ENCODE assay signal across 8 cellular contexts in the genomic region with DNA sequence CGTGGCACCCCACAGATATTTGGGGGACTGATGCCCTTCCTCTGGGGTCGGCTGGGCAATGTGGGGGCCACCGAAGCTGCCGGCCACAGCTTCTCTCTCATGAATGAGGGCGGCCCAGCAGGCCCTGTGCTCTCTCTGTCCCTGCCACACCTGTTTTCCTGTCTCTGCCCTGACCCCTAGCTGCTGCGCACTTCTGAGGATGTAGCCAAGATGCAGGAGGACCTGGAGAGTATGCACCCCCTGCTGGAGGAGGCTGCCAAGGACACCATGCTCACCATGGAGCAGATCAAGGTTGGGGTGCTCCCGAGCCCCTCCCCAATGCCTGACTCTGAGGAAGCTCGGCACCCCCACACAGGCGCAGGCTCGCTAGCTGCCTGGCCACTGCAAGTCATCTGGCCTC. TPM values are rescaled to one million over a fixed set of nuclear protein-coding genes. Genes with fewer than 3 reads are reported as not detected.
A peak's percentile ranks its signal among the peaks of the same experiment; 100 is the strongest.
DNase-seq lines count a peak whose midpoint lies in the region; ATAC-seq, FAIRE-seq and TF ChIP-seq lines count a peak whose summit lies in the region.

No MANE protein-coding gene starts in this region.

- SMC1A ChIA-PET in GM12878 (lab: Charles Lee; ENCODE audit: uncharacterized antibody, unreplicated experiment), result interaction anchor here (0.6 to 2.1 kb wide), 7 partner anchors 12 to 166 kb away, joined by 3 to 8 read pairs (median 4); no protein-coding TSS in a partner anchor

- POLR2A ChIA-PET in GM12878 (lab: Charles Lee), result no interaction called here

- no peak overlapping the region for H3K4me2 ChIP-seq in GM12878 (ENCODE audit: control insufficient read depth, insufficient read depth)

- H3K4me1 ChIP-seq in GM12878 (ENCODE audit: control insufficient read depth, insufficient read depth, low read length) (no peaks in the 10 kb centered on the region; the same call in 1 of the 2 replicates), gastrocnemius medialis (no peaks in the 10 kb centered on the region)

- peak overlapping the region; percentile 69 for H3K27ac Mint-ChIP-seq in progenitor cell of endocrine pancreas

- FAIRE-seq in GM12878 (lab: Jason Lieb, UNC), result no peak

- RAD21 ChIA-PET in GM12878 (lab: Charles Lee; ENCODE audit: unreplicated experiment), result interaction anchor here (0.8 to 1.6 kb wide), 5 partner anchors 44 to 164 kb away, joined by 3 to 8 read pairs (median 5); no protein-coding TSS in a partner anchor

- BruUV-seq in GM12878 (replicated peaks; lab: Mats Ljungman, UMichigan), result no TSS peak

- no peaks in the 10 kb centered on the region for H4K20me1 ChIP-seq in GM12878 (ENCODE audit: control insufficient read depth, insufficient read depth)

- intact Hi-C loops in GM12878 (cut with micrococcal nuclease; ENCODE audit: unreplicated experiment) (loop anchor here (1.0 kb wide), 2 partner anchors 94 to 165 kb away; no protein-coding TSS in a partner anchor), left ventricle myocardium superior (cut with micrococcal nuclease) (no loop called here), gastrocnemius medialis (cut with DNase I; ENCODE audit: low total_unique reads) (no loop called here)

- in situ Hi-C loops in GM12878 (cut with MboI) (no loop called here), gastrocnemius medialis (cut with MboI; ENCODE audit: low sequenced_read_pairs in 4 of 4) (no loop called here)

- 44% methylated on average over 10 of the region's 10 CpGs for WGBS in GM12878 (ENCODE audit: insufficient coverage, insufficient replicate concordance, low lambda C conversion rate, missing lambda C conversion rate)

- H3K27me3 Mint-ChIP-seq in activated T-cell treated with anti-CD3 and anti-CD28 coated beads, Interleukin-2, amount 50 U/mL, for 4 hours (ENCODE audit: low read depth), result no peaks in the 10 kb centered on the region
- peaks cover 3% of the 10 kb centered on the region for H3K27me3 Mint-ChIP-seq in progenitor cell of endocrine pancreas

- H3K4me3 Mint-ChIP-seq in activated T-cell treated with anti-CD3 and anti-CD28 coated beads, Interleukin-2, amount 50 U/mL, for 4 hours, result no peak overlapping the region
- no peak overlapping the region for H3K4me3 Mint-ChIP-seq in progenitor cell of endocrine pancreas (ENCODE audit: low read depth)

- H3K9ac ChIP-seq in GM12878 (ENCODE audit: control insufficient read depth, insufficient read depth, low read length), result no peak overlapping the region

- TF ChIP-seq EP300 in GM12878 (IDR thresholded peaks at IDR 0.05; ENCODE audit: borderline replicate concordance in 1 of 2, control insufficient read depth in 1 of 2, low read depth in 2 of 2, low read length in 2 of 2), result no peak

- H3K9me3 ChIP-seq in GM12878 (replicated peaks; ENCODE audit: control insufficient read depth, insufficient read depth, low read length) (no peaks in the 10 kb centered on the region), gastrocnemius medialis (no peaks in the 10 kb centered on the region)

- no peak overlapping the region for H2AFZ ChIP-seq in GM12878 (ENCODE audit: control insufficient read depth, low read depth, low read length)

- DNase-seq in activated T-cell treated with anti-CD3 and anti-CD28 coated beads, Interleukin-2, amount 50 U/mL, for 48 hours, result peak; percentile 41 to 54
- no peak for DNase-seq in activated T-cell treated with anti-CD3 and anti-CD28 coated beads, Interleukin-2, amount 50 U/mL, for 4 hours
- DNase-seq in NAMALWA (ENCODE audit: low spot score) (peak; percentile 58), GM12878 (ENCODE audit: low read depth, low spot score) (no peak), progenitor cell of endocrine pancreas (ENCODE audit: low spot score, unreplicated experiment) (peak; percentile 42), left ventricle myocardium superior (no peak), gastrocnemius medialis (no peak)

- H3K79me2 ChIP-seq in GM12878 (ENCODE audit: control insufficient read depth, insufficient read depth, low read length), result no peaks in the 10 kb centered on the region

- TF ChIP-seq CTCF in GM12878 (IDR thresholded peaks at IDR 0.05 in 2 of 3, conservative IDR thresholded peaks at IDR 0.05 in 1 of 3; ENCODE audit: control insufficient read depth in 2 of 3, extremely low read depth in 1 of 3, insufficient read depth in 1 of 3, low read depth in 3 of 3, low read length in 3 of 3), result peak; percentile 59 to 73 (median 72)
- TF ChIP-seq CTCF in progenitor cell of endocrine pancreas (IDR thresholded peaks at IDR 0.05; ENCODE audit: unreplicated experiment), result peak; percentile 70
- peak in 1 of 5 experiments; percentile 19 for TF ChIP-seq CTCF in gastrocnemius medialis (IDR thresholded peaks at IDR 0.05 in 4 of 5, conservative IDR thresholded peaks at IDR 0.05 in 1 of 5)

- H3K36me3 ChIP-seq in GM12878 (ENCODE audit: control insufficient read depth in 2 of 2, insufficient read depth in 2 of 2, low read length in 1 of 2) (no peaks in the 10 kb centered on the region), gastrocnemius medialis (peaks cover 0 to 4% of the 10 kb centered on the region in 2 donors)

- peaks cover 8% of the 10 kb centered on the region for H3K36me3 Mint-ChIP-seq in activated T-cell treated with anti-CD3 and anti-CD28 coated beads, Interleukin-2, amount 50 U/mL, for 4 hours (ENCODE audit: insufficient read depth)
- peaks cover 1% of the 10 kb centered on the region for H3K36me3 Mint-ChIP-seq in progenitor cell of endocrine pancreas (ENCODE audit: insufficient read depth)

- H3K9me3 Mint-ChIP-seq in activated T-cell treated with anti-CD3 and anti-CD28 coated beads, Interleukin-2, amount 50 U/mL, for 4 hours, result no peaks in the 10 kb centered on the region
- H3K9me3 Mint-ChIP-seq in progenitor cell of endocrine pancreas (ENCODE audit: low read depth), result no peaks in the 10 kb centered on the region

- TF ChIP-seq POLR2A in GM12878 (IDR thresholded peaks at IDR 0.05; ENCODE audit: low read depth, low read length), result no peak
- no peak for TF ChIP-seq POLR2A in gastrocnemius medialis (IDR thresholded peaks at IDR 0.05)

- CTCF ChIA-PET in GM12878 (lab: Yijun Ruan, JAX), result interaction anchor here (0.7 to 2.8 kb wide), 16 partner anchors 10 to 180 kb away, joined by 3 to 21 read pairs (median 6); a partner anchor contains a TSS

- H3K27ac ChIP-seq in GM12878 (ENCODE audit: control insufficient read depth, insufficient read depth) (no peak overlapping the region), gastrocnemius medialis (no peak overlapping the region)

- H3K4me3 ChIP-seq in GM12878, result no peak overlapping the region
- H3K4me3 ChIP-seq in gastrocnemius medialis, result no peak overlapping the region

- H3K27me3 ChIP-seq in GM12878 (replicated peaks in 1 of 2; ENCODE audit: control insufficient read depth in 2 of 2, insufficient read depth in 2 of 2, low read length in 1 of 2) (no peaks in the 10 kb centered on the region), gastrocnemius medialis (no peaks in the 10 kb centered on the region)

- no peak for ATAC-seq in activated T-cell treated with anti-CD3 and anti-CD28 coated beads, Interleukin-2, amount 50 U/mL, for 4 hours
- ATAC-seq in GM12878 (peak; percentile 90), left ventricle myocardium superior (no peak), gastrocnemius medialis (no peak), HG02798 (IDR thresholded peaks at IDR 0.05; ENCODE audit: poor library complexity, unreplicated experiment) (no peak)

- peak; percentile 55 for TF ChIP-seq RAD21 in GM12878 (IDR thresholded peaks at IDR 0.05; ENCODE audit: insufficient read depth, low read depth, low read length)

- no peaks in the 10 kb centered on the region for H3K4me1 Mint-ChIP-seq in activated T-cell treated with anti-CD3 and anti-CD28 coated beads, Interleukin-2, amount 50 U/mL, for 4 hours (ENCODE audit: low read depth)
- H3K4me1 Mint-ChIP-seq in progenitor cell of endocrine pancreas (ENCODE audit: low read depth), result peaks cover 3% of the 10 kb centered on the region

RNA-seq across cellular contexts. Expression of a gene that starts 24.7 kb away (rescaled TPM):
- 100 to 1,000 TPM; 117 to 130 (median 127) TPM for total RNA-seq in activated T-cell treated with anti-CD3 and anti-CD28 coated beads, Interleukin-2, amount 50 U/mL, for 4 hours
- 45.9 and 52.4 TPM in 2 replicates for total RNA-seq in GM12878 (2013; cell fraction: nucleolus; rRNA removed)
- total RNA-seq in GM12878 (2014; rRNA removed) (75.0 and 84.7 TPM in 2 replicates), GM12878 (2014; rRNA removed; fragmentation: Illumina TruSeq; extraction: Trizol) (34.3 and 36.4 TPM in 2 replicates), GM12878 (2021) (81.9 and 90.4 TPM in 2 replicates), progenitor cell of endocrine pancreas (89.8 and 107 TPM in 2 replicates), left ventricle myocardium superior (57.9 TPM), gastrocnemius medialis (10 to 100 TPM; 69.8 to 88.2 (median 76.5) TPM)
- 37.8 TPM for polyA plus RNA-seq in GM12878 (2011; ENCODE audit: low read depth)
- polyA plus RNA-seq in GM12878 (2011; rRNA removed) (49.5 and 63.7 TPM in 2 replicates), GM12878 (2014; fragmentation: Illumina TruSeq; extraction: Trizol) (16.7 and 39.2 TPM in 2 replicates), GM12878 (2014; fragmentation: Nextera tagmentation; extraction: Ambion mirVana) (10 to 100 TPM in 1 of 2 experiments, 1 to 10 TPM in 1; 4.4 to 10.3 TPM), GM12878 (2014; rRNA removed) (63.6 and 70.2 TPM in 2 replicates), GM12878 (2016; fragmentation: Nextera tagmentation; extraction: Ambion mirVana) (10 to 100 TPM; 28.4 to 29.7 TPM)
- 64.7 and 74.1 TPM in 2 replicates for polyA plus RNA-seq in GM12878 (2011; cell fraction: cytosol; rRNA removed)
- 281 and 297 TPM in 2 replicates for polyA plus RNA-seq in GM12878 (2011; cell fraction: nucleus; rRNA removed)
- 49.3 and 70.7 TPM in 2 replicates for polyA plus RNA-seq in GM12878 (2012)
- polyA minus RNA-seq in GM12878 (2011; rRNA and poly(A)+ RNA removed), result 50.7 and 62.3 TPM in 2 replicates
- polyA minus RNA-seq in GM12878 (2011; cell fraction: cytosol; rRNA and poly(A)+ RNA removed), result 21.0 and 24.1 TPM in 2 replicates
- 50.4 and 70.7 TPM in 2 replicates for polyA minus RNA-seq in GM12878 (2011; cell fraction: nucleus; rRNA and poly(A)+ RNA removed)

RNA-seq across cellular contexts. Expression of a gene that starts 25.3 kb away (rescaled TPM):
- 1 to 10 TPM; 3.6 to 5.0 (median 4.8) TPM for total RNA-seq in activated T-cell treated with anti-CD3 and anti-CD28 coated beads, Interleukin-2, amount 50 U/mL, for 4 hours
- total RNA-seq in GM12878 (2013; cell fraction: nucleolus; rRNA removed), result 10.5 and 11.4 TPM in 2 replicates
- total RNA-seq in GM12878 (2014; rRNA removed) (7.7 and 7.8 TPM in 2 replicates), GM12878 (2014; rRNA removed; fragmentation: Illumina TruSeq; extraction: Trizol) (7.7 and 8.0 TPM in 2 replicates), GM12878 (2021) (7.0 and 7.6 TPM in 2 replicates), progenitor cell of endocrine pancreas (4.6 and 5.5 TPM in 2 replicates), left ventricle myocardium superior (13.1 TPM), gastrocnemius medialis (10 to 100 TPM in 1 of 4 donors, 1 to 10 TPM in 3; 3.1 to 11.4 (median 6.8) TPM)
- polyA plus RNA-seq in GM12878 (2011; ENCODE audit: low read depth), result 2.1 TPM
- polyA plus RNA-seq in GM12878 (2011; rRNA removed) (11.1 and 14.7 TPM in 2 replicates), GM12878 (2014; fragmentation: Illumina TruSeq; extraction: Trizol) (7.5 and 8.3 TPM in 2 replicates), GM12878 (2014; fragmentation: Nextera tagmentation; extraction: Ambion mirVana) (1 to 10 TPM; 1.3 to 3.4 TPM), GM12878 (2014; rRNA removed) (6.5 and 11.1 TPM in 2 replicates), GM12878 (2016; fragmentation: Nextera tagmentation; extraction: Ambion mirVana) (10 to 100 TPM in 1 of 2 experiments, 1 to 10 TPM in 1; 9.8 to 12.8 TPM)
- 6.8 and 7.5 TPM in 2 replicates for polyA plus RNA-seq in GM12878 (2011; cell fraction: cytosol; rRNA removed)
- 17.2 and 18.8 TPM in 2 replicates for polyA plus RNA-seq in GM12878 (2011; cell fraction: nucleus; rRNA removed)
- polyA plus RNA-seq in GM12878 (2012), result 4.4 and 6.0 TPM in 2 replicates
- 7.3 and 9.6 TPM in 2 replicates for polyA minus RNA-seq in GM12878 (2011; rRNA and poly(A)+ RNA removed)
- 2.8 and 3.9 TPM in 2 replicates for polyA minus RNA-seq in GM12878 (2011; cell fraction: cytosol; rRNA and poly(A)+ RNA removed)
- 4.8 and 7.3 TPM in 2 replicates for polyA minus RNA-seq in GM12878 (2011; cell fraction: nucleus; rRNA and poly(A)+ RNA removed)

RNA-seq across cellular contexts. Expression of a gene that starts 59.7 kb away (rescaled TPM):
- total RNA-seq in activated T-cell treated with anti-CD3 and anti-CD28 coated beads, Interleukin-2, amount 50 U/mL, for 4 hours, result under 1 TPM; 0.05 to 0.24 (median 0.08) TPM
- 0.15 TPM in 1 of 2 replicates, not detected in the other for total RNA-seq in GM12878 (2013; cell fraction: nucleolus; rRNA removed)
- total RNA-seq in GM12878 (2014; rRNA removed) (0.05 TPM in 1 of 2 replicates, not detected in the other), GM12878 (2014; rRNA removed; fragmentation: Illumina TruSeq; extraction: Trizol) (not detected in 2 replicates), GM12878 (2021) (0.27 TPM in 1 of 2 replicates, not detected in the other), progenitor cell of endocrine pancreas (0.79 and 1.1 TPM in 2 replicates), left ventricle myocardium superior (9.1 TPM), gastrocnemius medialis (10 to 100 TPM in 3 of 4 donors, 1 to 10 TPM in 1; 3.8 to 20.3 (median 13.1) TPM)
- not detected for polyA plus RNA-seq in GM12878 (2011; ENCODE audit: low read depth)
- polyA plus RNA-seq in GM12878 (2011; rRNA removed) (not detected in 2 replicates), GM12878 (2014; fragmentation: Illumina TruSeq; extraction: Trizol) (0.03 TPM in 1 of 2 replicates, not detected in the other), GM12878 (2014; fragmentation: Nextera tagmentation; extraction: Ambion mirVana) (not detected), GM12878 (2014; rRNA removed) (0.04 TPM in 1 of 2 replicates, not detected in the other), GM12878 (2016; fragmentation: Nextera tagmentation; extraction: Ambion mirVana) (not detected)
- polyA plus RNA-seq in GM12878 (2011; cell fraction: cytosol; rRNA removed), result not detected in 2 replicates
- polyA plus RNA-seq in GM12878 (2011; cell fraction: nucleus; rRNA removed), result not detected in 2 replicates
- polyA plus RNA-seq in GM12878 (2012), result not detected in 2 replicates
- not detected in 2 replicates for polyA minus RNA-seq in GM12878 (2011; rRNA and poly(A)+ RNA removed)
- not detected in 2 replicates for polyA minus RNA-seq in GM12878 (2011; cell fraction: cytosol; rRNA and poly(A)+ RNA removed)
- not detected in 2 replicates for polyA minus RNA-seq in GM12878 (2011; cell fraction: nucleus; rRNA and poly(A)+ RNA removed)

Comparison
In these comparisons a context has a peak if more than half of its experiments do, and no peak if none do; other contexts are left out.
1. DNase-seq: peak in activated T-cell treated with anti-CD3 and anti-CD28 coated beads, Interleukin-2, amount 50 U/mL, for 48 hours (2 of 2), NAMALWA (single experiment) and progenitor cell of endocrine pancreas (single experiment); none in activated T-cell treated with anti-CD3 and anti-CD28 coated beads, Interleukin-2, amount 50 U/mL, for 4 hours (single experiment), GM12878 (single experiment), left ventricle myocardium superior (single experiment) and gastrocnemius medialis (0 of 2).